14 cellular contexts compared by ENCODE assay signal in the genomic region with DNA sequence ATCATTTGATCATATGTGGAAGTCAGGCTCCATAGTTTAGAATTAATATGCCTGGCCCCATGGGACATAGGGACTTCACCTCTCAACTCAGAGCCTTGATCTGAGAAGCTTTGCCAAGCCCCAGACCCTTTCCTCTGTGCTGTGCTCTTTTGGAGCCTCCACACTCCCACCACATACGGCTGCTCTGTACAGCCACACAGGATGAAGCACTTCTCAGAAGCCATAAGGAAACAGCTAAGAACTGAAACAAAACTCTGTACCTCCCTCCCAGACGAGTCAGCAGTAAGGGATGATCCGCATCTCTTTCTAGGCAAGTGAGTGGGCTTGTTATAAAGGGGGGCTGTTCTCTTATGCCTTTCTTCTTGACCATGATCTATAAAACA.
DNase-seq lines count a peak whose midpoint lies in the region; ATAC-seq and TF ChIP-seq lines count a peak whose summit lies in the region.
"Had no signal": no experiment of that assay in that cellular context is flagged by ENCODE, and none has a peak within 500 bp of the region (broad histone marks: within the 10 kb centered on the region; RNA-seq: fewer than 3 reads in every experiment).

No MANE protein-coding gene starts in this region.

- intact Hi-C loops in activated CD4-positive, alpha-beta T cell treated with anti-CD3 and anti-CD28 coated beads for 36 hours (cut with DNase I, micrococcal nuclease), result loop anchor here in 1 of 2 experiments (2.0 kb wide), 1 partner anchor 14 kb away; no protein-coding TSS in a partner anchor

- peak overlapping the region; percentile 86 for H3K27ac Mint-ChIP-seq in activated CD4-positive, alpha-beta T cell treated with anti-CD3 and anti-CD28 coated beads for 36 hours
- peak overlapping the region; percentile 71 for H3K27ac Mint-ChIP-seq in activated naive CD4-positive, alpha-beta T cell treated with anti-CD3 and anti-CD28 coated beads, Interleukin-2, amount 10 ng/mL, durations not matched to agents 7 days and 5 days
- peak overlapping the region; percentile 52 for H3K27ac Mint-ChIP-seq in nephron progenitor cell

- TF ChIP-seq CTCF in nephron progenitor cell (IDR thresholded peaks at IDR 0.05) (no peak), coronary artery (IDR thresholded peaks at IDR 0.05) (no peak)

- peak; percentile 53 for ATAC-seq in activated CD4-positive, alpha-beta T cell treated with anti-CD3 and anti-CD28 coated beads for 36 hours
- peak; percentile 23 for ATAC-seq in HG02852 (IDR thresholded peaks at IDR 0.05; ENCODE audit: unreplicated experiment)
- ATAC-seq: SK-N-SH treated with all-trans-retinoic acid at 6 μM for 48 hours had no signal

- no peak overlapping the region for H3K27ac ChIP-seq in coronary artery
- H3K27ac ChIP-seq: upper lobe of left lung had no signal

- peaks cover 76% of the 10 kb centered on the region for H3K36me3 Mint-ChIP-seq in activated CD4-positive, alpha-beta T cell treated with anti-CD3 and anti-CD28 coated beads for 36 hours (ENCODE audit: low read depth)
- peaks cover 81% of the 10 kb centered on the region for H3K36me3 Mint-ChIP-seq in activated naive CD4-positive, alpha-beta T cell treated with anti-CD3 and anti-CD28 coated beads, Interleukin-2, amount 10 ng/mL, durations not matched to agents 7 days and 5 days
- H3K36me3 Mint-ChIP-seq in nephron progenitor cell (ENCODE audit: low read depth), result peaks cover 78% of the 10 kb centered on the region

- POLR2A ChIA-PET in activated CD4-positive, alpha-beta T cell treated with anti-CD3 and anti-CD28 coated beads for 36 hours (lab: Charles Lee), result no interaction called here

- H3K9me3 Mint-ChIP-seq in activated CD4-positive, alpha-beta T cell treated with anti-CD3 and anti-CD28 coated beads for 36 hours (ENCODE audit: low read depth), result peaks cover 3% of the 10 kb centered on the region
- peaks cover 16% of the 10 kb centered on the region for H3K9me3 Mint-ChIP-seq in activated naive CD4-positive, alpha-beta T cell treated with anti-CD3 and anti-CD28 coated beads, Interleukin-2, amount 10 ng/mL, durations not matched to agents 7 days and 5 days
- H3K9me3 Mint-ChIP-seq in nephron progenitor cell, result peaks cover 24% of the 10 kb centered on the region

- H3K4me3 Mint-ChIP-seq in activated CD4-positive, alpha-beta T cell treated with anti-CD3 and anti-CD28 coated beads for 36 hours, result no peak overlapping the region
- peak overlapping the region; percentile 32 for H3K4me3 Mint-ChIP-seq in activated naive CD4-positive, alpha-beta T cell treated with anti-CD3 and anti-CD28 coated beads, Interleukin-2, amount 10 ng/mL, durations not matched to agents 7 days and 5 days
- H3K4me3 Mint-ChIP-seq in nephron progenitor cell, result no peak overlapping the region

- H3K27me3 Mint-ChIP-seq in activated CD4-positive, alpha-beta T cell treated with anti-CD3 and anti-CD28 coated beads for 36 hours, result no peaks in the 10 kb centered on the region
- no peaks in the 10 kb centered on the region for H3K27me3 Mint-ChIP-seq in activated naive CD4-positive, alpha-beta T cell treated with anti-CD3 and anti-CD28 coated beads, Interleukin-2, amount 10 ng/mL, durations not matched to agents 7 days and 5 days
- no peaks in the 10 kb centered on the region for H3K27me3 Mint-ChIP-seq in nephron progenitor cell (ENCODE audit: low read depth, poor library complexity)

- CTCF ChIA-PET in activated CD4-positive, alpha-beta T cell treated with anti-CD3 and anti-CD28 coated beads for 36 hours (lab: Charles Lee), result interaction anchor here (3.8 to 5.5 kb wide), 2 partner anchors 14 to 18 kb away, joined by 20 to 24 read pairs; no protein-coding TSS in a partner anchor
- CTCF ChIA-PET in activated naive CD4-positive, alpha-beta T cell treated with anti-CD3 and anti-CD28 coated beads, Interleukin-2, amount 10 ng/mL, durations not matched to agents 7 days and 5 days (lab: Charles Lee), result interaction anchor here (0.9 to 2.6 kb wide), 3 partner anchors 17 to 56 kb away, joined by 4 to 11 read pairs (median 5); no protein-coding TSS in a partner anchor

- peaks cover 89% of the 10 kb centered on the region for H3K4me1 Mint-ChIP-seq in activated CD4-positive, alpha-beta T cell treated with anti-CD3 and anti-CD28 coated beads for 36 hours
- peaks cover 82% of the 10 kb centered on the region for H3K4me1 Mint-ChIP-seq in activated naive CD4-positive, alpha-beta T cell treated with anti-CD3 and anti-CD28 coated beads, Interleukin-2, amount 10 ng/mL, durations not matched to agents 7 days and 5 days
- H3K4me1 Mint-ChIP-seq in nephron progenitor cell, result peaks cover 28% of the 10 kb centered on the region

- DNase-seq in activated CD4-positive, alpha-beta T cell treated with anti-CD3 and anti-CD28 coated beads for 36 hours, result peak; percentile 36
- no peak for DNase-seq in activated CD4-positive, alpha-beta T cell treated with anti-CD3 and anti-CD28 coated beads, Interleukin-2, amount 50 U/mL, for 48 hours
- peak; percentile 50 for DNase-seq in activated naive CD4-positive, alpha-beta T cell treated with anti-CD3 and anti-CD28 coated beads, Interleukin-2, amount 10 ng/mL, durations not matched to agents 7 days and 5 days
- DNase-seq in nephron progenitor cell, result no peak
- DNase-seq in C1 segment of cervical spinal cord (lab: John Stamatoyannopoulos, UW), result no peak
- no peak for DNase-seq in coronary artery (ENCODE audit: low spot score)
- DNase-seq in activated gamma-delta T cell (lab: John Stamatoyannopoulos, UW), result no peak
- DNase-seq: 8988T; central memory CD4-positive, alpha-beta T cell; DMS79 treated with DMSO at 0.1 percent for 48 hours; NCI-H524; upper lobe of left lung had no signal

- no peak overlapping the region for H3K4me3 ChIP-seq in coronary artery
- H3K4me3 ChIP-seq: upper lobe of left lung had no signal

Comparison
In these comparisons a context has a peak if more than half of its experiments do, and no peak if none do; other contexts are left out.
1. DNase-seq: peak in activated CD4-positive, alpha-beta T cell treated with anti-CD3 and anti-CD28 coated beads for 36 hours (single experiment) and activated naive CD4-positive, alpha-beta T cell treated with anti-CD3 and anti-CD28 coated beads, Interleukin-2, amount 10 ng/mL, durations not matched to agents 7 days and 5 days (single experiment); none in activated CD4-positive, alpha-beta T cell treated with anti-CD3 and anti-CD28 coated beads, Interleukin-2, amount 50 U/mL, for 48 hours (0 of 2), nephron progenitor cell (single experiment), C1 segment of cervical spinal cord (0 of 14), coronary artery (single experiment) and activated gamma-delta T cell (single experiment).
2. Peak in every context shown above with its lines, with median percentiles within 50 percentile points of each other: H3K27ac Mint-ChIP-seq.